Comparison of ENCODE assay signal across 13 cellular contexts in genomic region chr3:170829873-170830272, GRCh38.
"Had no signal": no experiment of that assay in that cellular context is flagged by ENCODE, and none has a peak within 500 bp of the region (broad histone marks: within the 10 kb centered on the region; RNA-seq: fewer than 3 reads in every experiment).

No MANE protein-coding gene starts in this region.

- H3K27me3 ChIP-seq: body of pancreas, upper lobe of right lung had no signal

- H3K36me3 ChIP-seq: lower lobe of right lung, sigmoid colon, upper lobe of right lung had no signal

- H3K27ac ChIP-seq: body of pancreas, lower lobe of right lung, sigmoid colon, upper lobe of right lung had no signal

- H3K4me1 ChIP-seq: body of pancreas, lower lobe of right lung, sigmoid colon, upper lobe of right lung had no signal

- H3K4me3 ChIP-seq: body of pancreas, lower lobe of right lung, sigmoid colon, upper lobe of right lung had no signal

- DNase-seq: activated CD4-positive, alpha-beta T cell treated with anti-CD3 and anti-CD28 coated beads, Interleukin-2, amount 50 U/mL, for 4 hours; activated naive CD4-positive, alpha-beta T cell treated with anti-CD3 and anti-CD28 coated beads, Interleukin-2, amount 50 U/mL, for 16 hours; activated T-cell treated with anti-CD3 and anti-CD28 coated beads, Interleukin-2, amount 50 U/mL, for 1 hour; amniotic stem cell; body of pancreas; dermis blood vessel endothelial cell; hypothalamus; left cardiac atrium; lower lobe of right lung; midbrain; sigmoid colon; stimulated activated CD4-positive, alpha-beta T cell treated with anti-CD3 and anti-CD28 coated beads, Interleukin-12 subunit alpha, Interleukin-12 subunit beta, amount 100 ng/mL, for 4 hours; upper lobe of right lung had no signal

- ATAC-seq: body of pancreas, left cardiac atrium, lower lobe of right lung, upper lobe of right lung had no signal

- H3K9me3 ChIP-seq: body of pancreas, lower lobe of right lung, sigmoid colon, upper lobe of right lung had no signal
